16 cellular contexts compared by ENCODE assay signal in the genomic region with DNA sequence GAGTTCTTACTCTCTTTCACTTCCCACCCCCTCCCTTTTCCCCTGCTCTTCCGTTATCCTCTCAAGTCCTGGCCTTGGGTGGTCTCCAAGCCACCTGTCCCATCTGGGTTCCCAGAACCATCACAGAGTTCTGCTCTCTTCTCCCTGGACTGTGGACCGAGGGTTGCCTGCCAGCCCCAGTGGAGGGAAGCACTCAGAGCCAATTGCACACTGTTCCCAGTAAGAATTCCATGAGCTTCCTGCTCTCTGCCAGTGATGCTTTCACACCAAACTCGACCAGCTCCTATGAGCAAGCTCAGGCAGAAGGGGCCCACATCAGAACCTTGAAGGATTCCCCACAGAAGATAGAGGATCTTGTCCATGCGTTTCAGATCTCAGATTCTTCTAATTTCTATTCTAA.
"Had no signal": no experiment of that assay in that cellular context is flagged by ENCODE, and none has a peak within 500 bp of the region (broad histone marks: within the 10 kb centered on the region; RNA-seq: fewer than 3 reads in every experiment).

No MANE protein-coding gene starts in this region.

- ATAC-seq: foreskin keratinocyte; gastroesophageal sphincter; heart left ventricle; left cardiac atrium; left lung; left ventricle myocardium superior; lower lobe of right lung; naive thymus-derived CD4-positive, alpha-beta T cell had no signal

- DNase-seq: dermis blood vessel endothelial cell; effector CD4-positive, alpha-beta T cell; effector memory CD4-positive, alpha-beta T cell; foreskin keratinocyte; heart left ventricle; hypothalamus; immature natural killer cell; islet precursor cell; left cardiac atrium; left lung; left ventricle myocardium superior; lower lobe of right lung; mesenchymal stem cell; midbrain; naive thymus-derived CD4-positive, alpha-beta T cell had no signal
